ENCODE assay signal across 9 cellular contexts in genomic region chr6:157148391-157149323, GRCh38.
DNase-seq lines count a peak whose midpoint lies in the region; ATAC-seq and TF ChIP-seq lines count a peak whose summit lies in the region.
"Had no signal": no experiment of that assay in that cellular context is flagged by ENCODE, and none has a peak within 500 bp of the region (broad histone marks: within the 10 kb centered on the region; RNA-seq: fewer than 3 reads in every experiment).

No MANE protein-coding gene starts in this region.

- ATAC-seq in lung (ENCODE audit: insufficient read depth, low FRiP score) (no peak), aorta (ENCODE audit: low FRiP score) (peak; percentile 85)

- 82 to 90% methylated on average over 25 of the region's 25 CpGs for WGBS in lung, 2 donors
- WGBS in aorta, 2 donors, result 9 to 13% methylated on average over 25 of the region's 25 CpGs

- H3K4me3 ChIP-seq in lung (no peak overlapping the region), aorta (ENCODE audit: low read length in 2 of 2) (no peak overlapping the region)

- H3K27ac ChIP-seq in cingulate gyrus (ENCODE audit: low read depth, low read length) (peak overlapping the region; percentile 65), lung (ENCODE audit: low read depth in 1 of 2, low read length in 1 of 2) (peak overlapping the region; percentile 71 to 89), aorta (ENCODE audit: low read depth in 1 of 2, low read length in 2 of 2) (peak overlapping the region; percentile 68 to 83)

- H3K27me3 ChIP-seq in lung (ENCODE audit: control insufficient read depth, insufficient read depth) (no peaks in the 10 kb centered on the region), aorta (ENCODE audit: control insufficient read depth in 1 of 2, insufficient read depth in 2 of 2, low read length in 1 of 2) (no peaks in the 10 kb centered on the region)

- TF ChIP-seq CTCF in lung (IDR thresholded peaks at IDR 0.05; ENCODE audit: control extremely low read depth, extremely low read depth), result no peak

- DNase-seq in 8988T (peak; percentile 93), NCI-H2081 (lab: John Stamatoyannopoulos, UW) (peak; percentile 80 to 90), lung (ENCODE audit: low spot score) (no peak), aorta (peak; percentile 84 to 87), NCI-H82 (lab: John Stamatoyannopoulos, UW) (no peak), AML-193 (lab: John Stamatoyannopoulos, UW) (no peak)
- no peak for DNase-seq in activated CD4-positive, CD25-positive, alpha-beta regulatory T cell treated with anti-CD3 and anti-CD28 coated beads, Interleukin-2, amount 50 U/mL, for 72 hours
- DNase-seq: CD4-positive, CD25-positive, alpha-beta regulatory T cell had no signal

- H3K36me3 ChIP-seq in lung (ENCODE audit: control insufficient read depth in 2 of 2, insufficient read depth in 2 of 2, low read length in 2 of 2), result peaks cover 0 to 10% of the 10 kb centered on the region in 2 donors
- H3K36me3 ChIP-seq in aorta (ENCODE audit: control insufficient read depth in 1 of 2, insufficient read depth in 2 of 2, low read length in 1 of 2), result no peaks in the 10 kb centered on the region

- intact Hi-C loops in aorta (cut with DNase I), result loop anchor here in 1 of 2 donors (10.0 kb wide), 1 partner anchor 114 kb away; no protein-coding TSS in a partner anchor

- H3K9me3 ChIP-seq in lung (ENCODE audit: control insufficient read depth in 2 of 2, insufficient read depth in 1 of 2, low read length in 1 of 2) (peaks cover 0 to 2% of the 10 kb centered on the region in 2 donors), aorta (ENCODE audit: control insufficient read depth, low read length) (no peaks in the 10 kb centered on the region)

- H3K4me1 ChIP-seq in lung (ENCODE audit: control insufficient read depth in 2 of 2, insufficient read depth in 2 of 2, low read length in 2 of 2), result peaks cover 20 to 31% of the 10 kb centered on the region in 2 donors
- peaks cover 0 to 6% of the 10 kb centered on the region in 2 donors for H3K4me1 ChIP-seq in aorta (ENCODE audit: control insufficient read depth in 1 of 2, insufficient read depth in 2 of 2, low read length in 2 of 2)

Comparison
In these comparisons a context has a peak if more than half of its experiments do, and no peak if none do; other contexts are left out.
1. DNase-seq: peak in 8988T (single experiment), NCI-H2081 (2 of 2) and aorta (2 of 2); none in lung (single experiment), NCI-H82 (single experiment), AML-193 (0 of 2) and activated CD4-positive, CD25-positive, alpha-beta regulatory T cell treated with anti-CD3 and anti-CD28 coated beads, Interleukin-2, amount 50 U/mL, for 72 hours (single experiment).
2. Peak in every context shown above with its lines, with median percentiles within 50 percentile points of each other: H3K27ac ChIP-seq.